Comparison of ENCODE assay signal across 35 cellular contexts in the genomic region with DNA sequence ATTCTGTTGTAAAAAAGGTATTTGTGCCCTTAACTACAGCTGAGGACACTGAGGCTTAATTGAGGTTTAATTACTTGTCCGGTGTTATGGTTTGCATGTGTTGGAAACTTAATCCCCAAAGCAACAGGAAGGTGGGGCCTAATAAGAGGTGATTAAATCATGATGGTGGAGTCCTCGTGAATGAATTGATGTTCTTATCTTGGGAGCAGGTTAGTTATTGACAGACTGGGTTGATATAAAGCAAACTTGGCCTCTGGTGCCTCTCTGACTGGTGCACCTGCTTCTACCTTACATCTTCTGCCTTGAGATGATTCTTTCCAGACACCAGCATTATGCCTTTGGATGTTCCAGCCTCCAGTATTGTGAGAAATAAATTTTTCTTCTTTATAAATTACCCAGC.
"Had no signal": no experiment of that assay in that cellular context is flagged by ENCODE, and none has a peak within 500 bp of the region (broad histone marks: within the 10 kb centered on the region; RNA-seq: fewer than 3 reads in every experiment).

No MANE protein-coding gene starts in this region.

- H3K27me3 Mint-ChIP-seq: activated B cell treated with CpG ODN at 0.5 μM for 24 hours; activated CD4-positive, alpha-beta memory T cell treated with anti-CD3 and anti-CD28 coated beads for 36 hours; activated CD8-positive, alpha-beta memory T cell treated with anti-CD3 and anti-CD28 coated beads, Interleukin-2, amount 10 ng/mL, durations not matched to agents 7 days and 5 days; activated naive CD4-positive, alpha-beta T cell treated with anti-CD3 and anti-CD28 coated beads, Interleukin-2, amount 50 U/mL, for 24 hours; activated naive CD8-positive, alpha-beta T cell treated with anti-CD3 and anti-CD28 coated beads for 36 hours; activated naive CD8-positive, alpha-beta T cell treated with anti-CD3 and anti-CD28 coated beads, Interleukin-2, amount 50 U/mL, for 24 hours; brain; T-helper 17 cell had no signal

- H3K27me3 ChIP-seq: adrenal gland, breast epithelium, cardiac muscle cell, colonic mucosa, heart left ventricle had no signal

- H3K36me3 ChIP-seq: adrenal gland, breast epithelium, cardiac muscle cell, colonic mucosa, heart left ventricle, WERI-Rb-1 had no signal

- DNase-seq: activated B cell treated with CpG ODN at 0.5 μM for 24 hours; activated CD4-positive, alpha-beta memory T cell treated with anti-CD3 and anti-CD28 coated beads for 36 hours; activated CD4-positive, alpha-beta T cell treated with anti-CD3 and anti-CD28 coated beads for 48 hours; activated CD8-positive, alpha-beta memory T cell treated with anti-CD3 and anti-CD28 coated beads, Interleukin-2, amount 10 ng/mL, durations not matched to agents 7 days and 5 days; activated CD8-positive, alpha-beta memory T cell treated with anti-CD3 and anti-CD28 coated beads, Interleukin-2, amount 50 U/mL, for 4 hours; activated CD8-positive, alpha-beta T cell treated with anti-CD3 and anti-CD28 coated beads, Interleukin-2, amount 10 ng/mL, durations not matched to agents 7 days and 5 days; activated effector memory CD4-positive, alpha-beta T cell treated with anti-CD3 and anti-CD28 coated beads, Interleukin-2, amount 50 U/mL, for 16 hours; activated naive CD4-positive, alpha-beta T cell treated with anti-CD3 and anti-CD28 coated beads for 36 hours; activated naive CD8-positive, alpha-beta T cell treated with anti-CD3 and anti-CD28 coated beads for 36 hours; activated naive CD8-positive, alpha-beta T cell treated with anti-CD3 and anti-CD28 coated beads, Interleukin-2, amount 50 U/mL, for 24 hours; activated T-cell treated with anti-CD3 and anti-CD28 coated beads, Interleukin-2, amount 50 U/mL, for 1 hour; activated T-cell treated with anti-CD3 and anti-CD28 coated beads, Interleukin-2, amount 50 U/mL, for 48 hours; adrenal gland; amygdala; aorta; central memory CD4-positive, alpha-beta T cell; cerebellar nuclear complex; colonic mucosa; effector CD8-positive, alpha-beta T cell; foreskin fibroblast; glutamatergic neuron; heart left ventricle; T-helper 1 cell; T-helper 17 cell; T1000; WERI-Rb-1 had no signal

- H3K4me1 Mint-ChIP-seq: activated B cell treated with CpG ODN at 0.5 μM for 24 hours; activated CD8-positive, alpha-beta memory T cell treated with anti-CD3 and anti-CD28 coated beads, Interleukin-2, amount 10 ng/mL, durations not matched to agents 7 days and 5 days; activated naive CD4-positive, alpha-beta T cell treated with anti-CD3 and anti-CD28 coated beads, Interleukin-2, amount 50 U/mL, for 24 hours; activated naive CD8-positive, alpha-beta T cell treated with anti-CD3 and anti-CD28 coated beads for 36 hours; activated naive CD8-positive, alpha-beta T cell treated with anti-CD3 and anti-CD28 coated beads, Interleukin-2, amount 50 U/mL, for 24 hours; brain; T-helper 17 cell had no signal

- H3K9me3 Mint-ChIP-seq: activated CD4-positive, alpha-beta memory T cell treated with anti-CD3 and anti-CD28 coated beads for 36 hours; activated T-helper 1 cell treated with anti-CD3 and anti-CD28 coated beads, Interleukin-12 subunit alpha, Interleukin-12 subunit beta, Interleukin-2, Interleukin-4 antibody, amounts not matched to agents 30 ng/mL and 10 ng/mL and 1 ng/mL, durations not matched to agents 14 hours and 24 hours and 36 hours; activated T-helper 2 cell treated with anti-CD3 and anti-CD28 coated beads, Interferon-gamma antibody, Interleukin-2, Interleukin-4, amounts not matched to agents 10 μg/mL and 5 μg/mL and 100 μg/mL, durations not matched to agents 14 hours and 24 hours and 36 hours; brain had no signal

- H3K4me3 ChIP-seq: adrenal gland, breast epithelium, cardiac muscle cell, colonic mucosa, heart left ventricle had no signal

- H3K27ac Mint-ChIP-seq: activated B cell treated with CpG ODN at 0.5 μM for 24 hours; activated CD4-positive, alpha-beta memory T cell treated with anti-CD3 and anti-CD28 coated beads for 36 hours; activated CD8-positive, alpha-beta memory T cell treated with anti-CD3 and anti-CD28 coated beads, Interleukin-2, amount 10 ng/mL, durations not matched to agents 7 days and 5 days; activated CD8-positive, alpha-beta T cell treated with anti-CD3 and anti-CD28 coated beads, Interleukin-2, amount 10 ng/mL, durations not matched to agents 7 days and 5 days; activated naive CD4-positive, alpha-beta T cell treated with anti-CD3 and anti-CD28 coated beads for 36 hours; activated naive CD4-positive, alpha-beta T cell treated with anti-CD3 and anti-CD28 coated beads, Interleukin-2, amount 50 U/mL, for 24 hours; activated naive CD8-positive, alpha-beta T cell treated with anti-CD3 and anti-CD28 coated beads for 36 hours; activated naive CD8-positive, alpha-beta T cell treated with anti-CD3 and anti-CD28 coated beads, Interleukin-2, amount 50 U/mL, for 24 hours; activated T-helper 1 cell treated with anti-CD3 and anti-CD28 coated beads, Interleukin-12 subunit alpha, Interleukin-12 subunit beta, Interleukin-2, Interleukin-4 antibody, amounts not matched to agents 30 ng/mL and 10 ng/mL and 1 ng/mL, durations not matched to agents 14 hours and 24 hours and 36 hours; activated T-helper 2 cell treated with anti-CD3 and anti-CD28 coated beads, Interferon-gamma antibody, Interleukin-2, Interleukin-4, amounts not matched to agents 10 μg/mL and 5 μg/mL and 100 μg/mL, durations not matched to agents 14 hours and 24 hours and 36 hours; brain; T-helper 17 cell; T-helper 2 cell treated with Interferon-gamma antibody and Interleukin-4, amounts not matched to agents 5 μg/mL and 100 μg/mL, for 36 hours had no signal

- H3K36me3 Mint-ChIP-seq: activated CD4-positive, alpha-beta memory T cell treated with anti-CD3 and anti-CD28 coated beads for 36 hours; activated CD8-positive, alpha-beta memory T cell treated with anti-CD3 and anti-CD28 coated beads, Interleukin-2, amount 10 ng/mL, durations not matched to agents 7 days and 5 days; activated naive CD4-positive, alpha-beta T cell treated with anti-CD3 and anti-CD28 coated beads, Interleukin-2, amount 50 U/mL, for 24 hours; activated naive CD8-positive, alpha-beta T cell treated with anti-CD3 and anti-CD28 coated beads for 36 hours; brain had no signal

- H3K27ac ChIP-seq: adrenal gland, breast epithelium, cardiac muscle cell, colonic mucosa, heart left ventricle, WERI-Rb-1 had no signal

- ATAC-seq: activated CD4-positive, CD25-positive, alpha-beta regulatory T cell treated with anti-CD3 and anti-CD28 coated beads, Interleukin-2, amount 50 U/mL, for 24 hours; activated CD8-positive, alpha-beta memory T cell treated with anti-CD3 and anti-CD28 coated beads, Interleukin-2, amount 10 ng/mL, durations not matched to agents 7 days and 5 days; activated CD8-positive, alpha-beta T cell treated with anti-CD3 and anti-CD28 coated beads, Interleukin-2, amount 10 ng/mL, durations not matched to agents 7 days and 5 days; activated naive CD8-positive, alpha-beta T cell treated with anti-CD3 and anti-CD28 coated beads, Interleukin-2, amount 50 U/mL, for 24 hours; esophagus mucosa; heart left ventricle; T-helper 17 cell had no signal

- H3K4me3 Mint-ChIP-seq: activated B cell treated with CpG ODN at 0.5 μM for 24 hours; activated CD4-positive, alpha-beta memory T cell treated with anti-CD3 and anti-CD28 coated beads for 36 hours; activated CD8-positive, alpha-beta memory T cell treated with anti-CD3 and anti-CD28 coated beads, Interleukin-2, amount 10 ng/mL, durations not matched to agents 7 days and 5 days; activated CD8-positive, alpha-beta T cell treated with anti-CD3 and anti-CD28 coated beads, Interleukin-2, amount 10 ng/mL, durations not matched to agents 7 days and 5 days; activated naive CD4-positive, alpha-beta T cell treated with anti-CD3 and anti-CD28 coated beads for 36 hours; activated naive CD4-positive, alpha-beta T cell treated with anti-CD3 and anti-CD28 coated beads, Interleukin-2, amount 50 U/mL, for 24 hours; activated naive CD8-positive, alpha-beta T cell treated with anti-CD3 and anti-CD28 coated beads for 36 hours; activated naive CD8-positive, alpha-beta T cell treated with anti-CD3 and anti-CD28 coated beads, Interleukin-2, amount 50 U/mL, for 24 hours; activated T-helper 1 cell treated with anti-CD3 and anti-CD28 coated beads, Interleukin-12 subunit alpha, Interleukin-12 subunit beta, Interleukin-2, Interleukin-4 antibody, amounts not matched to agents 30 ng/mL and 10 ng/mL and 1 ng/mL, durations not matched to agents 14 hours and 24 hours and 36 hours; brain; T-helper 17 cell; T-helper 2 cell treated with Interferon-gamma antibody and Interleukin-4, amounts not matched to agents 5 μg/mL and 100 μg/mL, for 36 hours had no signal

- H3K4me1 ChIP-seq: adrenal gland, breast epithelium, colonic mucosa, heart left ventricle had no signal
